26 cellular contexts compared by ENCODE assay signal in the genomic region with DNA sequence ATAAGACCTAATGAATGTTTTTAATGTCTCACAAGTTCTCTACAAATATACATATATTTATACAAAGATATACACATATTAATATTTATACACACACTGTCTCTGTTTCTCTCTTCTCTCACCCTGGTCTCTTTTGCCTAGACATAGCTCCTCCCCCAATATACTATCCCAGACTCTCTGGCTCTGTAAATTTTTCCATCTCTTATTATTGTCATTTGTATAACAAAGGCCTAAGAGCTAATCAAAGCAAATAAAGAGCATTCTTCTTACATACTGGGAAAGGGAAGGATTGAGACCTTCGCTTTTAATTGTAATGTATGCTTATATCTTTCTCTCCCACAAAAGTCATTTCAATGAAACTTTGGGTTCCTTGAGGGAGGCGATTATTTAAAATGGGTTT.
"Had no signal": no experiment of that assay in that cellular context is flagged by ENCODE, and none has a peak within 500 bp of the region (broad histone marks: within the 10 kb centered on the region; RNA-seq: fewer than 3 reads in every experiment).

No MANE protein-coding gene starts in this region.

- H3K27ac ChIP-seq: colonic mucosa, coronary artery, dorsolateral prefrontal cortex, epithelial cell of prostate, esophagus muscularis mucosa, esophagus squamous epithelium, foreskin keratinocyte, gastrocnemius medialis, gastroesophageal sphincter, heart left ventricle, heart right ventricle, hepatocyte had no signal

- H3K36me3 ChIP-seq: colonic mucosa, esophagus muscularis mucosa, esophagus squamous epithelium, gastrocnemius medialis, gastroesophageal sphincter, heart left ventricle, heart right ventricle had no signal

- H3K4me2 ChIP-seq: hepatocyte had no signal

- H3K79me2 ChIP-seq: hepatocyte had no signal

- H3K4me3 ChIP-seq: colonic mucosa, coronary artery, dorsolateral prefrontal cortex, esophagus muscularis mucosa, esophagus squamous epithelium, gastrocnemius medialis, gastroesophageal sphincter, heart left ventricle, heart right ventricle, hepatocyte had no signal

- DNase-seq: colonic mucosa; cortex of kidney; dermis blood vessel endothelial cell; dorsolateral prefrontal cortex; effector CD4-positive, alpha-beta T cell; effector CD8-positive, alpha-beta T cell; effector memory CD4-positive, alpha-beta T cell; effector memory CD8-positive, alpha-beta T cell; endodermal cell; erythroblast; esophagus squamous epithelium; foreskin fibroblast; foreskin keratinocyte; foreskin melanocyte; gastrocnemius medialis; glutamatergic neuron; head of caudate nucleus; heart left ventricle; heart right ventricle had no signal

- H3K4me1 ChIP-seq: colonic mucosa, esophagus muscularis mucosa, esophagus squamous epithelium, foreskin keratinocyte, gastrocnemius medialis, gastroesophageal sphincter, heart left ventricle, heart right ventricle had no signal

- H3K9me3 ChIP-seq: colonic mucosa, esophagus muscularis mucosa, esophagus squamous epithelium, gastrocnemius medialis, gastroesophageal sphincter, heart left ventricle had no signal

- H3K27me3 ChIP-seq: colonic mucosa, dorsolateral prefrontal cortex, esophagus muscularis mucosa, esophagus squamous epithelium, foreskin keratinocyte, gastrocnemius medialis, gastroesophageal sphincter, heart left ventricle, heart right ventricle, hepatocyte had no signal

- FAIRE-seq: colon, frontal cortex had no signal

- H2AFZ ChIP-seq: hepatocyte had no signal
